Comparison of ENCODE assay signal across 8 cellular contexts in the genomic region with DNA sequence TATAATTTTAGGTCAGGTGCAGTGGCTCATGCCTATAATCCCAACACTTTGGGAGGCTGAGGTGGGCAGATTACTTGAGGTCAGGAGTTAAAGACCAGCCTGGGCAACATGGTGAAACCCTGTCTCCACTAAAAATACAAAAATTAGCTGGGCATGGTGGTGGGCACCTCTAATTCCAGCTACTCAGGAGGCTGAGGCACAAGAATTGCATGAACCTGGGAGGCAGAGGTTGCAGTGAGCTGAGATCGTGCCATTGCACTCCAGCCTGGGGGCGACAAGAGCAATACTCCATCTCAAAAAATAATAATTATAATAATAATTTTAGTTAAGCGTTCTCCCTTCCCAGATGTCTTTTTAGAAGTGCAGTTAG. TPM values are rescaled to one million over a fixed set of nuclear protein-coding genes. Genes with fewer than 3 reads are reported as not detected.
A peak's percentile ranks its signal among the peaks of the same experiment; 100 is the strongest.
DNase-seq lines count a peak whose midpoint lies in the region; ATAC-seq, FAIRE-seq and TF ChIP-seq lines count a peak whose summit lies in the region.
"Not testable (repeated sequence)": the region's sequence is repeated elsewhere in the genome, so short reads cannot be mapped to it uniquely, and the experiment has no call there.

No MANE protein-coding gene starts in this region.

- TF ChIP-seq CTCF in GM06990 (IDR thresholded peaks at IDR 0.05; ENCODE audit: insufficient read depth, low read length, poor library complexity, severe bottlenecking); K562 (IDR thresholded peaks at IDR 0.05 in 2 of 3, conservative IDR thresholded peaks at IDR 0.05 in 1 of 3; ENCODE audit: insufficient read depth in 2 of 3, low read depth in 1 of 3, low read length in 3 of 3); right atrium auricular region (IDR thresholded peaks at IDR 0.05); natural killer cell (IDR thresholded peaks at IDR 0.05); uterus (IDR thresholded peaks at IDR 0.05): not testable (repeated sequence)

- H3K9me1 ChIP-seq in K562 (ENCODE audit: control insufficient read depth, insufficient read depth, low read length): not testable (repeated sequence)

- in situ Hi-C loops in K562 (cut with MboI): not testable (repeated sequence)

- not testable (repeated sequence) for FAIRE-seq in K562 (lab: Jason Lieb, UNC)

- BruUV-seq in K562 (replicated peaks; lab: Mats Ljungman, UMichigan): not testable (repeated sequence)

- H3K4me1 Mint-ChIP-seq in T-cell: peaks cover 88 to 92% (median 91%) of the 10 kb centered on the region in 3 donors
- peaks cover 92% of the 10 kb centered on the region in 2 donors for H3K4me1 Mint-ChIP-seq in natural killer cell
- peaks cover 76% of the 10 kb centered on the region for H3K4me1 Mint-ChIP-seq in stimulated activated memory B cell treated with anti-CD40 and anti-IgM and Interleukin-4, amounts not matched to agents 10 μg/mL and 1 μg/mL and 100 μg/mL, for 72 hours

- H3K27me3 Mint-ChIP-seq in T-cell; natural killer cell (ENCODE audit: low read depth in 2 of 2); stimulated activated memory B cell treated with anti-CD40 and anti-IgM and Interleukin-4, amounts not matched to agents 10 μg/mL and 1 μg/mL and 100 μg/mL, for 72 hours: not testable (repeated sequence)

- peak overlapping the region in 2 of 3 donors; percentile 4 to 68 for H3K4me3 Mint-ChIP-seq in T-cell
- H3K4me3 Mint-ChIP-seq in natural killer cell: peak overlapping the region; percentile 61
- H3K4me3 Mint-ChIP-seq in stimulated activated memory B cell treated with anti-CD40 and anti-IgM and Interleukin-4, amounts not matched to agents 10 μg/mL and 1 μg/mL and 100 μg/mL, for 72 hours: not testable (repeated sequence)

- not testable (repeated sequence) for H3K79me2 ChIP-seq in K562 (ENCODE audit: control insufficient read depth, insufficient read depth, low read length)

- H3K27ac ChIP-seq in K562 (ENCODE audit: extremely low read depth, low read depth, low read length): not testable (repeated sequence)
- H3K27ac ChIP-seq in right atrium auricular region (peak overlapping the region; percentile 71 to 77), uterus (peak overlapping the region; percentile 62 to 76)

- not testable (repeated sequence) for DNase-seq in GM06990 (ENCODE audit: extremely low read depth, insufficient read length); T-cell; K562 (ENCODE audit: extremely low read depth in 1 of 4, low spot score in 3 of 4); right atrium auricular region (ENCODE audit: low spot score); natural killer cell; uterus
- peak; percentile 13 to 14 for DNase-seq in activated T-cell treated with anti-CD3 and anti-CD28 coated beads, Interleukin-2, amount 50 U/mL, for 48 hours

- TF ChIP-seq RAD21 in K562 (CRISPR knock-in tag; conservative IDR thresholded peaks at IDR 0.05 in 1 of 2, IDR thresholded peaks at IDR 0.05 in 1 of 2): not testable (repeated sequence)

- H3K4me1 ChIP-seq in K562 (replicated peaks in 1 of 2; ENCODE audit: control insufficient read depth in 2 of 2, insufficient read depth in 2 of 2, low read length in 2 of 2) (peaks cover 15 to 29% of the 10 kb centered on the region in 2 experiments; a peak in 4 of 5 replicates), right atrium auricular region (peaks cover 0 to 58% of the 10 kb centered on the region in 2 donors), uterus (peaks cover 16 to 21% of the 10 kb centered on the region in 2 donors)

- peaks cover 28% of the 10 kb centered on the region for H3K36me3 Mint-ChIP-seq in T-cell
- H3K36me3 Mint-ChIP-seq in natural killer cell: not testable (repeated sequence)
- H3K36me3 Mint-ChIP-seq in stimulated activated memory B cell treated with anti-CD40 and anti-IgM and Interleukin-4, amounts not matched to agents 10 μg/mL and 1 μg/mL and 100 μg/mL, for 72 hours: peaks cover 14% of the 10 kb centered on the region

- not testable (repeated sequence) for H3K9me3 ChIP-seq in K562 (replicated peaks; ENCODE audit: control insufficient read depth, insufficient read depth, low read depth, low read length); right atrium auricular region; uterus

- TF ChIP-seq POLR2A in K562 (conservative IDR thresholded peaks at IDR 0.05); uterus (IDR thresholded peaks at IDR 0.05): not testable (repeated sequence)

- CTCF ChIA-PET in T-cell (lab: Charles Lee): interaction anchor here in 1 of 2 donors (0.7 to 3.4 kb wide), 10 partner anchors 9 to 41 kb away, joined by 3 to 17 read pairs (median 4); no protein-coding TSS in a partner anchor
- CTCF ChIA-PET in K562 (lab: Yijun Ruan, JAX; ENCODE audit: low intra/inter-chr PET ratio): not testable (repeated sequence)

- H3K36me3 ChIP-seq in GM06990 (ENCODE audit: control insufficient read depth, insufficient read depth, low read length); K562 (ENCODE audit: control insufficient read depth, insufficient read depth, low read length); right atrium auricular region; uterus: not testable (repeated sequence)

- POLR2A ChIA-PET in T-cell (lab: Charles Lee) (interaction anchor here (0.6 to 2.3 kb wide), 5 partner anchors 9 to 776 kb away, joined by 3 to 16 read pairs (median 3); a partner anchor contains a TSS), K562 (lab: Yijun Ruan, JAX) (interaction anchor here (0.6 to 3.7 kb wide), 6 partner anchors 9 to 42 kb away, joined by 3 to 26 read pairs (median 5); no protein-coding TSS in a partner anchor)

- peak overlapping the region; percentile 17; the same call in 1 of the 2 replicates for H3K4me3 ChIP-seq in GM06990 (replicated peaks; ENCODE audit: low read depth, low read length)
- not testable (repeated sequence) for H3K4me3 ChIP-seq in K562, right atrium auricular region, uterus

- H3K9ac ChIP-seq in K562 (ENCODE audit: insufficient read depth in 1 of 2, low read depth in 2 of 2, low read length in 2 of 2): not testable (repeated sequence)

- intact Hi-C loops in K562 (cut with micrococcal nuclease); natural killer cell (cut with micrococcal nuclease); uterus (cut with DNase I; ENCODE audit: low total_unique reads): not testable (repeated sequence)

- not testable (repeated sequence) for H3K4me2 ChIP-seq in K562 (ENCODE audit: insufficient read depth, low read length)

- H2AFZ ChIP-seq in K562 (ENCODE audit: low read depth, low read length): peak overlapping the region; percentile 66

- not testable (repeated sequence) for TF ChIP-seq EP300 in K562 (IDR thresholded peaks at IDR 0.05; ENCODE audit: low read length)

- not testable (repeated sequence) for ATAC-seq in T-cell (replicated peaks in 1 of 4); K562; natural killer cell; stimulated activated memory B cell treated with anti-CD40 and anti-IgM and Interleukin-4, amounts not matched to agents 10 μg/mL and 1 μg/mL and 100 μg/mL, for 72 hours

- not testable (repeated sequence) for H3K9me3 Mint-ChIP-seq in T-cell; natural killer cell; stimulated activated memory B cell treated with anti-CD40 and anti-IgM and Interleukin-4, amounts not matched to agents 10 μg/mL and 1 μg/mL and 100 μg/mL, for 72 hours

- 81% methylated on average over 3 of the region's 3 CpGs for WGBS in K562 (ENCODE audit: insufficient coverage, low coverage, missing lambda C conversion rate)

- not testable (repeated sequence) for H4K20me1 ChIP-seq in K562 (replicated peaks; ENCODE audit: control insufficient read depth, insufficient read depth, low read length)

- H3K27me3 ChIP-seq in GM06990 (replicated peaks; ENCODE audit: control insufficient read depth, insufficient read depth, low read length); K562 (ENCODE audit: control insufficient read depth in 2 of 2, insufficient read depth in 2 of 2, low read length in 2 of 2); right atrium auricular region; uterus: not testable (repeated sequence)

- H3K27ac Mint-ChIP-seq in T-cell (peak overlapping the region; percentile 92 to 93), natural killer cell (peak overlapping the region; percentile 87 to 100)
- H3K27ac Mint-ChIP-seq in stimulated activated memory B cell treated with anti-CD40 and anti-IgM and Interleukin-4, amounts not matched to agents 10 μg/mL and 1 μg/mL and 100 μg/mL, for 72 hours: peak overlapping the region; percentile 77

RNA-seq across cellular contexts. Expression of a gene that starts 52.3 kb away (rescaled TPM):
- total RNA-seq in T-cell (100 to 1,000 TPM; 167 to 859 (median 252) TPM), K562 (2014; rRNA removed) (3.0 and 4.4 TPM in 2 replicates), K562 (2014; rRNA removed; fragmentation: Illumina TruSeq; extraction: Trizol) (4.4 and 6.1 TPM in 2 replicates), K562 (2015; rRNA removed; fragmentation: Illumina TruSeq; extraction: Trizol) (7.4 and 8.2 TPM in 2 replicates), K562 (2021) (10.6 and 12.3 TPM in 2 replicates), right atrium auricular region (10 to 100 TPM; 10.1 to 15.8 TPM), natural killer cell (1,000 to 10,000 TPM; 1,190 to 1,513 (median 1,282) TPM), uterus (100 to 1,000 TPM in 1 of 4 donors, 10 to 100 TPM in 2, 1 to 10 TPM in 1; 3.8 to 110 (median 25.7) TPM)
- 28.2 and 57.3 TPM in 2 replicates for total RNA-seq in K562 (2011; cell fraction: chromatin; rRNA removed; ENCODE audit: low replicate concordance)
- 33.9 and 37.9 TPM in 2 replicates for total RNA-seq in K562 (2011; cell fraction: nucleolus; rRNA removed)
- 29.7 and 35.8 TPM in 2 replicates for total RNA-seq in K562 (2011; cell fraction: nucleoplasm; rRNA removed)
- polyA plus RNA-seq in K562 (2011; rRNA removed) (4.9 and 5.4 TPM in 2 replicates), K562 (2014; fragmentation: Illumina TruSeq; extraction: Trizol) (5.3 and 7.3 TPM in 2 replicates), K562 (2014; fragmentation: Nextera tagmentation; extraction: Ambion mirVana) (1 to 10 TPM; 1.1 to 1.3 TPM), K562 (2014; rRNA removed) (5.9 and 6.0 TPM in 2 replicates)
- 3.6 and 5.0 TPM in 2 replicates for polyA plus RNA-seq in K562 (2011; cell fraction: cytosol; rRNA removed)
- polyA plus RNA-seq in K562 (2011; cell fraction: nucleus; rRNA removed): 12.7 and 17.0 TPM in 2 replicates
- 7.0 and 22.7 TPM in 2 replicates for polyA plus RNA-seq in K562 (2012)
- polyA minus RNA-seq in K562 (2011; rRNA and poly(A)+ RNA removed): 14.3 and 15.6 TPM in 2 replicates
- 4.2 and 9.4 TPM in 2 replicates for polyA minus RNA-seq in K562 (2011; cell fraction: cytosol; rRNA and poly(A)+ RNA removed)
- 19.7 and 23.8 TPM in 2 replicates for polyA minus RNA-seq in K562 (2011; cell fraction: nucleus; rRNA and poly(A)+ RNA removed)
